In the genomic region with DNA sequence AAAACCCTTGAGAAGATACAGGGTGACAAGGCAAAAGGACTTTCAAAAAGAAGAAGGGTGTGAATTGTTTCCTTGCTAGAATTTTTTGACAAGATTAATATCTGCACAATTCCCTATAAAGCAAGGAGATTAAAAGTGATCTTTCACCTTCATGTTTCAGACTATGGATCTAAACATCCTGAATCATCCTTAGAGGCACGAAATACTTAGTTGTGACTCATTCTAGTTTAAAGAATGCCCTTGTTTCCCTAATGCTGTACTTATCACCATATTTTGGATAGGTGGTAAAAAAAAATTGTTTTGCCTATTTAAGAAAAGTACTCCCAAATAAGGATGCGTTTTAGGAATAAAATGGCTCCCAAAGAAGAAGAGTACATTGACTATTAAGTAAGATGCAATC, we compare ENCODE assay signal across 32 cellular contexts.
"Had no signal": no experiment of that assay in that cellular context is flagged by ENCODE, and none has a peak within 500 bp of the region (broad histone marks: within the 10 kb centered on the region; RNA-seq: fewer than 3 reads in every experiment).

No MANE protein-coding gene starts in this region.

- H3K4me1 Mint-ChIP-seq: activated CD4-positive, alpha-beta memory T cell treated with anti-CD3 and anti-CD28 coated beads, Interleukin-2, amount 10 ng/mL, durations not matched to agents 7 days and 5 days; activated CD4-positive, alpha-beta T cell treated with anti-CD3 and anti-CD28 coated beads, Interleukin-2, amount 10 ng/mL, durations not matched to agents 7 days and 5 days; activated T-helper 17 cell treated with anti-CD3 and anti-CD28 coated beads, Interleukin-2, amount 50 U/mL, for 72 hours; stimulated activated memory B cell treated with anti-CD40 and anti-IgM and Interleukin-4, amounts not matched to agents 10 μg/mL and 1 μg/mL and 100 μg/mL, for 72 hours; stimulated activated naive CD8-positive, alpha-beta T cell treated with anti-CD3 and anti-CD28 coated beads, Interleukin-15, amount 100 ng/mL, for 72 hours; T-helper 17 cell had no signal

- H3K36me3 Mint-ChIP-seq: natural killer cell treated with Interleukin-12 subunit alpha and Interleukin-12 subunit beta and Interleukin-15 and Interleukin-18, amount 100 ng/mL, for 72 hours; stimulated activated memory B cell treated with anti-CD40 and anti-IgM and Interleukin-4, amounts not matched to agents 10 μg/mL and 1 μg/mL and 100 μg/mL, for 72 hours had no signal

- H3K4me1 ChIP-seq: esophagus squamous epithelium, gastroesophageal sphincter, right atrium auricular region, thyroid gland, upper lobe of left lung, vagina had no signal

- H3K9me3 ChIP-seq: esophagus squamous epithelium, gastroesophageal sphincter, right atrium auricular region, thyroid gland, upper lobe of left lung, vagina had no signal

- H3K4me3 ChIP-seq: esophagus squamous epithelium, gastroesophageal sphincter, right atrium auricular region, smooth muscle cell, thyroid gland, upper lobe of left lung, vagina had no signal

- H3K27me3 ChIP-seq: esophagus squamous epithelium, gastroesophageal sphincter, right atrium auricular region, thyroid gland, upper lobe of left lung, vagina had no signal

- H3K4me2 ChIP-seq: smooth muscle cell had no signal

- H3K27ac ChIP-seq: epithelial cell of prostate, esophagus squamous epithelium, gastroesophageal sphincter, right atrium auricular region, thyroid gland, upper lobe of left lung, vagina had no signal

- ATAC-seq: activated T-cell treated with anti-CD3 and anti-CD28 coated beads, Interleukin-2, amount 50 U/mL, for 4 hours; activated T-helper 17 cell treated with anti-CD3 and anti-CD28 coated beads, Interleukin-2, amount 50 U/mL, for 72 hours; gastroesophageal sphincter; left cardiac atrium; left ventricle myocardium superior; natural killer cell treated with Interleukin-12 subunit alpha and Interleukin-12 subunit beta and Interleukin-15 and Interleukin-18, amount 100 ng/mL, for 72 hours; stimulated activated memory B cell treated with anti-CD40 and anti-IgM and Interleukin-4, amounts not matched to agents 10 μg/mL and 1 μg/mL and 100 μg/mL, for 72 hours; stimulated activated naive CD8-positive, alpha-beta T cell treated with anti-CD3 and anti-CD28 coated beads, Interleukin-15, amount 100 ng/mL, for 72 hours; T-helper 17 cell had no signal

- DNase-seq: activated CD4-positive, alpha-beta memory T cell treated with anti-CD3 and anti-CD28 coated beads, Interleukin-2, amount 10 ng/mL, durations not matched to agents 7 days and 5 days; activated CD4-positive, alpha-beta T cell treated with anti-CD3 and anti-CD28 coated beads, Interleukin-2, amount 10 ng/mL, durations not matched to agents 7 days and 5 days; activated CD4-positive, CD25-positive, alpha-beta regulatory T cell treated with anti-CD3 and anti-CD28 coated beads, Interleukin-2, amount 50 U/mL, for 72 hours; activated CD8-positive, alpha-beta memory T cell treated with anti-CD3 and anti-CD28 coated beads, Interleukin-2, amount 50 U/mL, for 48 hours; activated gamma-delta T cell treated with Interleukin-2 at 50 U/mL for 16 hours; activated naive CD4-positive, alpha-beta T cell treated with anti-CD3 and anti-CD28 coated beads, Interleukin-2, amount 50 U/mL, for 16 hours; activated T-cell treated with anti-CD3 and anti-CD28 coated beads, Interleukin-2, amount 50 U/mL, for 4 hours; amniotic stem cell; central memory CD4-positive, alpha-beta T cell; dermis blood vessel endothelial cell; effector CD4-positive, alpha-beta T cell; esophagus squamous epithelium; hippocampal formation; left cardiac atrium; left ventricle myocardium superior; stimulated activated CD4-positive, alpha-beta T cell treated with anti-CD3 and anti-CD28 coated beads, Interleukin-1b, Interleukin-23, amount 100 ng/mL, for 48 hours; stimulated activated CD4-positive, alpha-beta T cell treated with anti-CD3 and anti-CD28 coated beads, Interleukin-4, amount 100 ng/mL, for 4 hours; stimulated activated CD8-positive, alpha-beta memory T cell treated with anti-CD3 and anti-CD28 coated beads, Interleukin-4, amount 100 ng/mL, for 48 hours; stimulated activated naive CD8-positive, alpha-beta T cell treated with anti-CD3 and anti-CD28 coated beads, Interleukin-15, amount 100 ng/mL, for 72 hours; substantia nigra; T-helper 17 cell; T1000; thyroid gland; upper lobe of left lung had no signal

- H3K36me3 ChIP-seq: esophagus squamous epithelium, gastroesophageal sphincter, right atrium auricular region, thyroid gland, upper lobe of left lung, vagina had no signal

- H3K27me3 Mint-ChIP-seq: activated CD4-positive, alpha-beta memory T cell treated with anti-CD3 and anti-CD28 coated beads, Interleukin-2, amount 10 ng/mL, durations not matched to agents 7 days and 5 days; activated CD4-positive, alpha-beta T cell treated with anti-CD3 and anti-CD28 coated beads, Interleukin-2, amount 10 ng/mL, durations not matched to agents 7 days and 5 days; activated T-helper 17 cell treated with anti-CD3 and anti-CD28 coated beads, Interleukin-2, amount 50 U/mL, for 72 hours; natural killer cell treated with Interleukin-12 subunit alpha and Interleukin-12 subunit beta and Interleukin-15 and Interleukin-18, amount 100 ng/mL, for 72 hours; stimulated activated memory B cell treated with anti-CD40 and anti-IgM and Interleukin-4, amounts not matched to agents 10 μg/mL and 1 μg/mL and 100 μg/mL, for 72 hours; stimulated activated naive CD8-positive, alpha-beta T cell treated with anti-CD3 and anti-CD28 coated beads, Interleukin-15, amount 100 ng/mL, for 72 hours; T-helper 17 cell had no signal

- H3K27ac Mint-ChIP-seq: activated CD4-positive, alpha-beta memory T cell treated with anti-CD3 and anti-CD28 coated beads, Interleukin-2, amount 10 ng/mL, durations not matched to agents 7 days and 5 days; activated CD4-positive, alpha-beta T cell treated with anti-CD3 and anti-CD28 coated beads, Interleukin-2, amount 10 ng/mL, durations not matched to agents 7 days and 5 days; activated T-helper 17 cell treated with anti-CD3 and anti-CD28 coated beads, Interleukin-2, amount 50 U/mL, for 72 hours; natural killer cell treated with Interleukin-12 subunit alpha and Interleukin-12 subunit beta and Interleukin-15 and Interleukin-18, amount 100 ng/mL, for 72 hours; stimulated activated memory B cell treated with anti-CD40 and anti-IgM and Interleukin-4, amounts not matched to agents 10 μg/mL and 1 μg/mL and 100 μg/mL, for 72 hours; stimulated activated naive CD8-positive, alpha-beta T cell treated with anti-CD3 and anti-CD28 coated beads, Interleukin-15, amount 100 ng/mL, for 72 hours; T-helper 17 cell had no signal

- H3K4me3 Mint-ChIP-seq: activated CD4-positive, alpha-beta memory T cell treated with anti-CD3 and anti-CD28 coated beads, Interleukin-2, amount 10 ng/mL, durations not matched to agents 7 days and 5 days; activated CD4-positive, alpha-beta T cell treated with anti-CD3 and anti-CD28 coated beads, Interleukin-2, amount 10 ng/mL, durations not matched to agents 7 days and 5 days; activated T-cell treated with anti-CD3 and anti-CD28 coated beads, Interleukin-2, amount 50 U/mL, for 4 hours; activated T-helper 17 cell treated with anti-CD3 and anti-CD28 coated beads, Interleukin-2, amount 50 U/mL, for 72 hours; natural killer cell treated with Interleukin-12 subunit alpha and Interleukin-12 subunit beta and Interleukin-15 and Interleukin-18, amount 100 ng/mL, for 72 hours; stimulated activated memory B cell treated with anti-CD40 and anti-IgM and Interleukin-4, amounts not matched to agents 10 μg/mL and 1 μg/mL and 100 μg/mL, for 72 hours; stimulated activated naive CD8-positive, alpha-beta T cell treated with anti-CD3 and anti-CD28 coated beads, Interleukin-15, amount 100 ng/mL, for 72 hours; T-helper 17 cell had no signal

- H3K9me3 Mint-ChIP-seq: activated CD4-positive, alpha-beta memory T cell treated with anti-CD3 and anti-CD28 coated beads, Interleukin-2, amount 10 ng/mL, durations not matched to agents 7 days and 5 days; activated CD4-positive, alpha-beta T cell treated with anti-CD3 and anti-CD28 coated beads, Interleukin-2, amount 10 ng/mL, durations not matched to agents 7 days and 5 days; activated T-cell treated with anti-CD3 and anti-CD28 coated beads, Interleukin-2, amount 50 U/mL, for 4 hours; stimulated activated memory B cell treated with anti-CD40 and anti-IgM and Interleukin-4, amounts not matched to agents 10 μg/mL and 1 μg/mL and 100 μg/mL, for 72 hours had no signal
